ENCODE assay signal across 10 cellular contexts in genomic region chr2:100581265-100581612, GRCh38. TPM values are rescaled to one million over a fixed set of nuclear protein-coding genes. Genes with fewer than 3 reads are reported as not detected.
A peak's percentile ranks its signal among the peaks of the same experiment; 100 is the strongest.
DNase-seq lines count a peak whose midpoint lies in the region; TF ChIP-seq lines count a peak whose summit lies in the region.
"Had no signal": no experiment of that assay in that cellular context is flagged by ENCODE, and none has a peak within 500 bp of the region (broad histone marks: within the 10 kb centered on the region; RNA-seq: fewer than 3 reads in every experiment).

No MANE protein-coding gene starts in this region.

- peaks cover 38% of the 10 kb centered on the region for H3K4me1 Mint-ChIP-seq in activated CD4-positive, alpha-beta T cell treated with anti-CD3 and anti-CD28 coated beads, Interleukin-2, amount 10 ng/mL, durations not matched to agents 24 days and 14 days
- H3K4me1 Mint-ChIP-seq: nephron progenitor cell had no signal

- in situ Hi-C loops in G401 (cut with HindIII; ENCODE audit: low sequenced_read_pairs) = no loop called here

- no peak for DNase-seq in activated CD4-positive, alpha-beta T cell treated with anti-CD3 and anti-CD28 coated beads, Interleukin-2, amount 10 ng/mL, durations not matched to agents 24 days and 14 days
- no peak for DNase-seq in activated CD4-positive, alpha-beta T cell treated with anti-CD3 and anti-CD28 coated beads, Interleukin-2, amount 50 U/mL, for 4 hours
- no peak for DNase-seq in HL-60 (ENCODE audit: low read depth in 1 of 2, low spot score in 1 of 2)
- DNase-seq in dorsolateral prefrontal cortex = no peak
- DNase-seq in substantia nigra (lab: John Stamatoyannopoulos, UW) = no peak
- DNase-seq in G401 (ENCODE audit: low spot score) = no peak
- DNase-seq in amniotic stem cell (lab: John Stamatoyannopoulos, UW) = no peak
- DNase-seq in central memory CD4-positive, alpha-beta T cell = no peak
- DNase-seq: nephron progenitor cell had no signal

- H3K36me3 Mint-ChIP-seq in activated CD4-positive, alpha-beta T cell treated with anti-CD3 and anti-CD28 coated beads, Interleukin-2, amount 10 ng/mL, durations not matched to agents 24 days and 14 days (ENCODE audit: low read depth) = peaks cover 9% of the 10 kb centered on the region

- H3K4me3 ChIP-seq in HL-60 (replicated peaks; ENCODE audit: insufficient read depth, low read length) (no peak overlapping the region), dorsolateral prefrontal cortex (peak overlapping the region in 7 of 59 donors; percentile 2 to 34 (median 14))
- H3K4me3 ChIP-seq: A549 had no signal

- TF ChIP-seq CTCF in HL-60 (IDR thresholded peaks at IDR 0.05; ENCODE audit: insufficient read depth, low read length) (no peak), dorsolateral prefrontal cortex (IDR thresholded peaks at IDR 0.05 in 54 of 56, conservative IDR thresholded peaks at IDR 0.05 in 2 of 56; ENCODE audit: low read depth in 1 of 56, partially characterized antibody in 56 of 56) (no peak)

- peak overlapping the region; percentile 89 for H3K27ac Mint-ChIP-seq in activated CD4-positive, alpha-beta T cell treated with anti-CD3 and anti-CD28 coated beads, Interleukin-2, amount 10 ng/mL, durations not matched to agents 24 days and 14 days
- H3K27ac Mint-ChIP-seq: nephron progenitor cell had no signal

- H3K27me3 ChIP-seq in HL-60 (ENCODE audit: insufficient read depth, poor library complexity, severe bottlenecking) (no peaks in the 10 kb centered on the region), dorsolateral prefrontal cortex (no peaks in the 10 kb centered on the region)

- intact Hi-C loops in activated CD4-positive, alpha-beta T cell treated with anti-CD3 and anti-CD28 coated beads, Interleukin-2, amount 10 ng/mL, durations not matched to agents 24 days and 14 days (cut with micrococcal nuclease) = no loop called here
- intact Hi-C loops in dorsolateral prefrontal cortex (cut with DNase I) = no loop called here

- H3K27ac ChIP-seq in HL-60 (replicated peaks) (peak overlapping the region; percentile 77), dorsolateral prefrontal cortex (peak overlapping the region in 45 of 59 donors; percentile 0 to 80 (median 57)), substantia nigra (ENCODE audit: low read depth, low read length, poor library complexity, severe bottlenecking) (peak overlapping the region; percentile 35)
- H3K27ac ChIP-seq: A549 had no signal

- no peaks in the 10 kb centered on the region for H3K27me3 Mint-ChIP-seq in activated CD4-positive, alpha-beta T cell treated with anti-CD3 and anti-CD28 coated beads, Interleukin-2, amount 10 ng/mL, durations not matched to agents 24 days and 14 days

- peak overlapping the region; percentile 76 for H3K4me3 Mint-ChIP-seq in activated CD4-positive, alpha-beta T cell treated with anti-CD3 and anti-CD28 coated beads, Interleukin-2, amount 10 ng/mL, durations not matched to agents 24 days and 14 days
- H3K4me3 Mint-ChIP-seq: nephron progenitor cell had no signal

- H3K9me3 Mint-ChIP-seq in activated CD4-positive, alpha-beta T cell treated with anti-CD3 and anti-CD28 coated beads, Interleukin-2, amount 10 ng/mL, durations not matched to agents 24 days and 14 days = no peaks in the 10 kb centered on the region

RNA-seq across cellular contexts. Expression of gene PDCL3, which starts 18.4 kb away (rescaled TPM):
- total RNA-seq in activated CD4-positive, alpha-beta T cell treated with anti-CD3 and anti-CD28 coated beads, Interleukin-2, amount 10 ng/mL, durations not matched to agents 24 days and 14 days = 42.2 and 44.3 TPM in 2 replicates
- 10 to 100 TPM in 119 of 120 experiments, 1 to 10 TPM in 1; 9.0 to 26.2 (median 16.6) TPM for total RNA-seq in dorsolateral prefrontal cortex
- total RNA-seq in G401 (2014; rRNA removed; shearing (Covaris generic)) = 3.1 and 19.1 TPM in 2 replicates
